1 cellular context compared by ENCODE assay signal in genomic region chr5:14193496-14193895, GRCh38.
TF ChIP-seq lines count a peak whose summit lies in the region.

No MANE protein-coding gene starts in this region.

TF ChIP-seq in IMR-90, 13 proteins besides CTCF, POLR2A, EP300 and RAD21:
- TF ChIP-seq SMC3 (IDR thresholded peaks at IDR 0.05; ENCODE audit: low read depth, low read length) (no peak), MAZ (IDR thresholded peaks at IDR 0.05; ENCODE audit: borderline replicate concordance, low read depth, low read length) (no peak), RFX5 (IDR thresholded peaks at IDR 0.05; ENCODE audit: low read depth, low read length) (no peak), FOS (IDR thresholded peaks at IDR 0.05; ENCODE audit: low read depth, low read length) (no peak), CEBPB (IDR thresholded peaks at IDR 0.05; ENCODE audit: low read depth, low read length) (no peak), ELK1 (IDR thresholded peaks at IDR 0.05; ENCODE audit: borderline replicate concordance, low read depth, low read length) (no peak), USF2 (IDR thresholded peaks at IDR 0.05; ENCODE audit: low read depth, low read length) (no peak), MXI1 (IDR thresholded peaks at IDR 0.05; ENCODE audit: borderline replicate concordance, low read depth, low read length) (no peak)
